1 cellular context compared by ENCODE assay signal in the genomic region with DNA sequence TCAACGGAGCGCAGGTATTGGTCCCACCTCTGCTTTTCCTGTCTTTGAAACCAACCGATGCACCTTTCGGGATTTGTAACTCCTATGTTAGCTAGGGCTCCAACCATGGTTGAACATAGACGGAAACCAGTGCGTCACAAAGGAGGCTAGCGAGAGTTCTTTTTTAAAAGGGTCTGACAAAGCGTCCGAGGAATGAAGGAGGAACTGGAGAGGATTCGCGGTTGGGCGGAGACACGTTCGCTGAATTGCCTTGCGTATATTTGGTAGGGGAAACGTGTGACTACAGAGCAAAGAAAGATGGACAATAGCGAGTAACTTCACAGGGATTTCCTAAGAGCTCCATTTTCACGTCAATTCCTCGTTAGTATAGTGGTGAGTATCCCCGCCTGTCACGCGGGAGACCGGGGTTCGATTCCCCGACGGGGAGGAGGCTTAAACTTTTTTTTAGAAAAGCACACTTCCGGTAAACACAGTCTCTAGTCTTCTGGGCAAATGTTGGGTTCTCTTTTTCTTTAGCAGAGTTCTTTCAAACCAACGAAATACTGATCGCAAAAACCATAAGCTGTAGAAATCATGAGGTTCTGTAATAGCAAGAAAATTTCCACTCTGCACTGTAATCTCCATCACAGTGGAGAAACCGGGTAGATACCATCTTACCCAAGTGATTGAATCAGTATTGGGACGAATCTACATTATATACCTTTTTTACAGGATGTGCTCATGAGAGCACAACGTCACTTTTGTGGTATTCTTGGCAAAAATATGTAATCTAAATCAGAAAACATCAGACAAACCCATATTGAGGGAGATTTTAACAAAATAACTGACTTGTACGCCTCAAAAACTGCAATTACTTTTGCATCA.
TF ChIP-seq lines count a peak whose summit lies in the region.

No MANE protein-coding gene starts in this region.

TF ChIP-seq in GM12878, 131 proteins besides CTCF, POLR2A, EP300 and RAD21 (continued from another document):
- TF ChIP-seq, protein P1, sequence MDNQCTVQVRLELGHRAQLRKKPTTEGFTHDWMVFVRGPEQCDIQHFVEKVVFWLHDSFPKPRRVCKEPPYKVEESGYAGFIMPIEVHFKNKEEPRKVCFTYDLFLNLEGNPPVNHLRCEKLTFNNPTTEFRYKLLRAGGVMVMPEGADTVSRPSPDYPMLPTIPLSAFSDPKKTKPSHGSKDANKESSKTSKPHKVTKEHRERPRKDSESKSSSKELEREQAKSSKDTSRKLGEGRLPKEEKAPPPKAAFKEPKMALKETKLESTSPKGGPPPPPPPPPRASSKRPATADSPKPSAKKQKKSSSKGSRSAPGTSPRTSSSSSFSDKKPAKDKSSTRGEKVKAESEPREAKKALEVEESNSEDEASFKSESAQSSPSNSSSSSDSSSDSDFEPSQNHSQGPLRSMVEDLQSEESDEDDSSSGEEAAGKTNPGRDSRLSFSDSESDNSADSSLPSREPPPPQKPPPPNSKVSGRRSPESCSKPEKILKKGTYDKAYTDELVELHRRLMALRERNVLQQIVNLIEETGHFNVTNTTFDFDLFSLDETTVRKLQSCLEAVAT (IDR thresholded peaks at IDR 0.05), result peak; percentile 31; the same call in 1 of the 2 replicates
- TF ChIP-seq ASH2L (IDR thresholded peaks at IDR 0.05; ENCODE audit: borderline replicate concordance, low read depth) (0 out of 2 replicates have a peak, but pooled peaks have one; percentile 50), EZH2 (IDR thresholded peaks at IDR 0.05; ENCODE audit: borderline replicate concordance, control insufficient read depth, low read depth, low read length) (no peak), REST (IDR thresholded peaks at IDR 0.05; ENCODE audit: low read depth, low read length) (no peak), ZSCAN29 (IDR thresholded peaks at IDR 0.05) (peak; percentile 93), CREB1 (IDR thresholded peaks at IDR 0.05; ENCODE audit: low read depth) (peak; percentile 90), ESRRA (IDR thresholded peaks at IDR 0.05; ENCODE audit: low read length) (no peak; the same call in 1 of the 2 replicates), TCF12 (IDR thresholded peaks at IDR 0.05; ENCODE audit: low read depth, low read length) (no peak), IKZF2 (IDR thresholded peaks at IDR 0.05) (peak; percentile 58 to 60; a peak in 3 of 4 replicates), SMAD5 (IDR thresholded peaks at IDR 0.05; ENCODE audit: low read depth) (no peak), E4F1 (IDR thresholded peaks at IDR 0.05; ENCODE audit: borderline replicate concordance, partially characterized antibody) (no peak), RELA (IDR thresholded peaks at IDR 0.05; ENCODE audit: borderline replicate concordance, partially characterized antibody) (peak; percentile 61), SMARCA5 (IDR thresholded peaks at IDR 0.05) (peak; percentile 95), FOS (IDR thresholded peaks at IDR 0.05; ENCODE audit: borderline replicate concordance, extremely low read depth, insufficient read length) (no peak), HDGF (IDR thresholded peaks at IDR 0.05) (no peak), NKRF (conservative IDR thresholded peaks at IDR 0.05) (no peak), SKIL (IDR thresholded peaks at IDR 0.05; ENCODE audit: low read depth, poor library complexity, severe bottlenecking) (peak; percentile 69), NR2C2 (IDR thresholded peaks at IDR 0.05; ENCODE audit: borderline replicate concordance, control insufficient read depth, insufficient read length, low read depth) (no peak)
- TF ChIP-seq, protein P2, sequence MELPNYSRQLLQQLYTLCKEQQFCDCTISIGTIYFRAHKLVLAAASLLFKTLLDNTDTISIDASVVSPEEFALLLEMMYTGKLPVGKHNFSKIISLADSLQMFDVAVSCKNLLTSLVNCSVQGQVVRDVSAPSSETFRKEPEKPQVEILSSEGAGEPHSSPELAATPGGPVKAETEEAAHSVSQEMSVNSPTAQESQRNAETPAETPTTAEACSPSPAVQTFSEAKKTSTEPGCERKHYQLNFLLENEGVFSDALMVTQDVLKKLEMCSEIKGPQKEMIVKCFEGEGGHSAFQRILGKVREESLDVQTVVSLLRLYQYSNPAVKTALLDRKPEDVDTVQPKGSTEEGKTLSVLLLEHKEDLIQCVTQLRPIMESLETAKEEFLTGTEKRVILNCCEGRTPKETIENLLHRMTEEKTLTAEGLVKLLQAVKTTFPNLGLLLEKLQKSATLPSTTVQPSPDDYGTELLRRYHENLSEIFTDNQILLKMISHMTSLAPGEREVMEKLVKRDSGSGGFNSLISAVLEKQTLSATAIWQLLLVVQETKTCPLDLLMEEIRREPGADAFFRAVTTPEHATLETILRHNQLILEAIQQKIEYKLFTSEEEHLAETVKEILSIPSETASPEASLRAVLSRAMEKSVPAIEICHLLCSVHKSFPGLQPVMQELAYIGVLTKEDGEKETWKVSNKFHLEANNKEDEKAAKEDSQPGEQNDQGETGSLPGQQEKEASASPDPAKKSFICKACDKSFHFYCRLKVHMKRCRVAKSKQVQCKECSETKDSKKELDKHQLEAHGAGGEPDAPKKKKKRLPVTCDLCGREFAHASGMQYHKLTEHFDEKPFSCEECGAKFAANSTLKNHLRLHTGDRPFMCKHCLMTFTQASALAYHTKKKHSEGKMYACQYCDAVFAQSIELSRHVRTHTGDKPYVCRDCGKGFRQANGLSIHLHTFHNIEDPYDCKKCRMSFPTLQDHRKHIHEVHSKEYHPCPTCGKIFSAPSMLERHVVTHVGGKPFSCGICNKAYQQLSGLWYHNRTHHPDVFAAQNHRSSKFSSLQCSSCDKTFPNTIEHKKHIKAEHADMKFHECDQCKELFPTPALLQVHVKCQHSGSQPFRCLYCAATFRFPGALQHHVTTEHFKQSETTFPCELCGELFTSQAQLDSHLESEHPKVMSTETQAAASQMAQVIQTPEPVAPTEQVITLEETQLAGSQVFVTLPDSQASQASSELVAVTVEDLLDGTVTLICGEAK (IDR thresholded peaks at IDR 0.05; ENCODE audit: borderline replicate concordance), result peak; percentile 73; the same call in 1 of the 2 replicates
